ENCODE assay signal across 23 cellular contexts in the genomic region with DNA sequence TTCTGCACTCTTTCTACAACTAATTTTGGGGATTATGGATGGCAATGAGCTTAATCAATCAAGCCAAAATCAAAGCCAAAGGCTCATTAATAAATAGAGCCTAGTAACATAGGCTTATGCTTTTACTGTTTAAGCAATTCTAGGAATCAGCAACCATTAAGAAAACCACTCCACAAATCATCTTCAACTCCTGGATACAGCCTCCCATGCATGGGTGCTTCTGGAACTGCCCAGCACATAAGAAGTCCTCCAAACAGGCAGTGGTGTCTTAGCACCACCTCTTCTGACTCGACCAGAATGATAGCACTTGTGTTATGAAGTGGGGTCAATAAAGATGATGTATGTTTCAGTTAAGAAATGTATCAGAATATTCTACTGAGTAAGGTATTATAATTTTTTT.
DNase-seq lines count a peak whose midpoint lies in the region; FAIRE-seq and TF ChIP-seq lines count a peak whose summit lies in the region.
"Had no signal": no experiment of that assay in that cellular context is flagged by ENCODE, and none has a peak within 500 bp of the region (broad histone marks: within the 10 kb centered on the region; RNA-seq: fewer than 3 reads in every experiment).

No MANE protein-coding gene starts in this region.

- H3K36me3 ChIP-seq in trophoblast cell (ENCODE audit: control insufficient read depth in 1 of 2, insufficient read depth in 2 of 2, low read length in 2 of 2) (peaks cover 0 to 2% of the 10 kb centered on the region in 2 experiments), OCI-LY7 (ENCODE audit: insufficient read depth, low read length) (no peaks in the 10 kb centered on the region)
- H3K36me3 ChIP-seq: BE2C had no signal

- H3K4me1 ChIP-seq in trophoblast cell (ENCODE audit: control insufficient read depth in 1 of 2, insufficient read depth in 2 of 2, low read length in 2 of 2) (peaks cover 8 to 13% of the 10 kb centered on the region in 2 experiments), OCI-LY7 (ENCODE audit: insufficient read depth, low read length, poor library complexity, severe bottlenecking) (no peaks in the 10 kb centered on the region)
- H3K4me1 ChIP-seq: BE2C had no signal

- H3K27ac Mint-ChIP-seq in progenitor cell of endocrine pancreas: no peak overlapping the region

- H2AK5ac ChIP-seq in trophoblast cell (ENCODE audit: low read length): no peak overlapping the region

- no peak overlapping the region for H3K23ac ChIP-seq in trophoblast cell (ENCODE audit: low read length)

- no CpG with 5 or more reads among the region's 1 CpG for WGBS in trophoblast cell (ENCODE audit: extremely low coverage, insufficient coverage, insufficient read length)

- H4K91ac ChIP-seq in trophoblast cell (ENCODE audit: low read depth, low read length): no peak overlapping the region

- H4K12ac ChIP-seq in trophoblast cell (ENCODE audit: low read depth, low read length): no peak overlapping the region

- H2BK120ac ChIP-seq in trophoblast cell (ENCODE audit: insufficient read depth, low read length, poor library complexity): no peak overlapping the region

- CTCF ChIA-PET in OCI-LY7 (lab: Charles Lee; ENCODE audit: unreplicated experiment): no interaction called here

- H2BK5ac ChIP-seq in trophoblast cell (ENCODE audit: low read depth, low read length, poor library complexity): no peak overlapping the region

- H3K14ac ChIP-seq in trophoblast cell (ENCODE audit: low read length): no peak overlapping the region

- H3K4me1 Mint-ChIP-seq in progenitor cell of endocrine pancreas (ENCODE audit: low read depth): peaks cover 8% of the 10 kb centered on the region

- peaks cover 16% of the 10 kb centered on the region for H3K79me1 ChIP-seq in trophoblast cell (ENCODE audit: low read length)

- POLR2A ChIA-PET in OCI-LY7 (lab: Charles Lee): interaction anchor here (0.5 kb wide), 1 partner anchor 535 kb away, joined by 4 read pairs; no protein-coding TSS in a partner anchor

- peak; percentile 88 for FAIRE-seq in RCC 7860 (lab: Jason Lieb, UNC)
- FAIRE-seq: A204.1, H54, HepG2 had no signal

- peaks cover 4% of the 10 kb centered on the region for H3K9me3 Mint-ChIP-seq in progenitor cell of endocrine pancreas (ENCODE audit: low read depth)
- H3K9me3 Mint-ChIP-seq: HFFc6 had no signal

- no peaks in the 10 kb centered on the region for H3K79me2 ChIP-seq in trophoblast cell (ENCODE audit: control insufficient read depth, insufficient read depth, low read length, poor library complexity)
- H3K79me2 ChIP-seq in OCI-LY7 (ENCODE audit: insufficient read depth, low read depth, low read length): no peaks in the 10 kb centered on the region

- no peak overlapping the region for H3K4ac ChIP-seq in trophoblast cell (ENCODE audit: low read depth, low read length)

- TF ChIP-seq CTCF in progenitor cell of endocrine pancreas (IDR thresholded peaks at IDR 0.05; ENCODE audit: unreplicated experiment) (no peak), OCI-LY7 (conservative IDR thresholded peaks at IDR 0.05; ENCODE audit: low read length) (no peak)

- no peak overlapping the region for H3K9ac ChIP-seq in trophoblast cell (ENCODE audit: low read length)

- H3K4me2 ChIP-seq in trophoblast cell (ENCODE audit: low read length) (no peak overlapping the region), OCI-LY7 (ENCODE audit: low read length) (no peak overlapping the region)

- H4K20me1 ChIP-seq in OCI-LY7 (ENCODE audit: insufficient read depth, low read length): no peaks in the 10 kb centered on the region

- H2BK12ac ChIP-seq in trophoblast cell (ENCODE audit: low read length): peak overlapping the region; percentile 54

- H3K36me3 Mint-ChIP-seq in progenitor cell of endocrine pancreas (ENCODE audit: insufficient read depth): no peaks in the 10 kb centered on the region

- DNase-seq in Caki2 (ENCODE audit: low read depth) (peak; percentile 57), RCC 7860 (ENCODE audit: low spot score) (peak; percentile 15), glomerular visceral epithelial cell (ENCODE audit: extremely low spot score) (peak; percentile 34), trophoblast cell (no peak), progenitor cell of endocrine pancreas (ENCODE audit: low spot score, unreplicated experiment) (no peak), OCI-LY7 (ENCODE audit: low spot score) (no peak), NCI-H2081 treated with DMSO at 0.1 percent for 48 hours (lab: John Stamatoyannopoulos, UW) (no peak)
- no peak for DNase-seq in stimulated activated naive CD4-positive, alpha-beta T cell (lab: John Stamatoyannopoulos, UW)
- DNase-seq: BE2C; HFFc6; KBM-7; NCI-H1092; NCI-H1436 treated with DMSO at 0.1 percent for 48 hours; NCI-H2029; NCI-H226; NCI-H524; NCI-H774; NK-92 treated with Interleukin-12 subunit alpha and Interleukin-12 subunit beta, amount 100 ng/mL, for 24 hours; Right ventricle myocardium superior had no signal

- no peak overlapping the region for H4K8ac ChIP-seq in trophoblast cell (ENCODE audit: low read depth, low read length)

- H3K27me3 Mint-ChIP-seq in progenitor cell of endocrine pancreas: no peaks in the 10 kb centered on the region

- no peaks in the 10 kb centered on the region for H3K9me2 ChIP-seq in OCI-LY7 (ENCODE audit: insufficient read depth, low read length)

- no TSS peak for BruUV-seq in OCI-LY7 (replicated peaks; lab: Mats Ljungman, UMichigan)

- H3K4me3 ChIP-seq in trophoblast cell (ENCODE audit: low read depth, low read length): no peak overlapping the region
- no peak overlapping the region for H3K4me3 ChIP-seq in OCI-LY7 (ENCODE audit: low read depth, low read length, poor library complexity, severe bottlenecking)

- no peaks in the 10 kb centered on the region for H3K27me3 ChIP-seq in trophoblast cell (ENCODE audit: insufficient read depth, low read length)

- in situ Hi-C loops in Caki2 (cut with HindIII; ENCODE audit: low pct_unique_long_range_greater_than_20kb, low sequenced_read_pairs): no loop called here

- H3K18ac ChIP-seq in trophoblast cell (ENCODE audit: low read length): no peak overlapping the region

- intact Hi-C loops in OCI-LY7 (cut with micrococcal nuclease; ENCODE audit: unreplicated experiment): no loop called here

- H3K4me3 Mint-ChIP-seq in progenitor cell of endocrine pancreas (ENCODE audit: low read depth): no peak overlapping the region

- H3K27ac ChIP-seq in trophoblast cell (ENCODE audit: low read depth, low read length) (no peak overlapping the region), OCI-LY7 (ENCODE audit: low read depth, low read length, poor library complexity, severe bottlenecking) (no peak overlapping the region)
- H3K27ac ChIP-seq: HL-60 had no signal

- H3K9me3 ChIP-seq in trophoblast cell (ENCODE audit: insufficient read depth, low read depth, low read length) (no peaks in the 10 kb centered on the region), OCI-LY7 (ENCODE audit: low read length) (no peaks in the 10 kb centered on the region)
- H3K9me3 ChIP-seq: BE2C had no signal

- H2AFZ ChIP-seq in trophoblast cell (ENCODE audit: insufficient read depth, low read length, poor library complexity) (no peak overlapping the region), OCI-LY7 (ENCODE audit: low read length) (no peak overlapping the region)

Comparison
In these comparisons a context has a peak if more than half of its experiments do, and no peak if none do; other contexts are left out.
1. DNase-seq: peak in Caki2 (single experiment), RCC 7860 (single experiment) and glomerular visceral epithelial cell (single experiment); none in trophoblast cell (0 of 2), progenitor cell of endocrine pancreas (single experiment), stimulated activated naive CD4-positive, alpha-beta T cell (0 of 6), OCI-LY7 (single experiment) and NCI-H2081 treated with DMSO at 0.1 percent for 48 hours (single experiment).